In genomic region chr6:152897807-152898399, GRCh38 we compare ENCODE assay signal across 8 cellular contexts.
A peak's percentile ranks its signal among the peaks of the same experiment; 100 is the strongest.
DNase-seq lines count a peak whose midpoint lies in the region; ATAC-seq, FAIRE-seq and TF ChIP-seq lines count a peak whose summit lies in the region.

No MANE protein-coding gene starts in this region.

- peak; percentile 59 for DNase-seq in GM13976 (ENCODE audit: low spot score)
- peak; percentile 39 for DNase-seq in NCI-H1105 treated with DMSO at 0.1 percent for 48 hours (lab: John Stamatoyannopoulos, UW)
- DNase-seq in activated CD4-positive, CD25-positive, alpha-beta regulatory T cell treated with anti-CD3 and anti-CD28 coated beads, Interleukin-2, amount 50 U/mL, for 72 hours = peak; percentile 73
- DNase-seq in cerebellar cortex (ENCODE audit: low spot score) = peak; percentile 59
- peak; percentile 54 to 76 for DNase-seq in left lung
- peak; percentile 20 to 70 (median 25) for DNase-seq in stimulated activated CD4-positive, alpha-beta T cell treated with anti-CD3 and anti-CD28 coated beads, TNF-alpha, amount 100 ng/mL, for 24 hours (ENCODE audit: low read depth in 3 of 3)

- H3K4me3 ChIP-seq in left lung = no peak overlapping the region

- no peaks in the 10 kb centered on the region for H3K36me3 ChIP-seq in left lung

- H3K27me3 ChIP-seq in left lung = no peaks in the 10 kb centered on the region

- no peaks in the 10 kb centered on the region for H3K4me1 ChIP-seq in left lung

- FAIRE-seq in A204.1 (lab: Jason Lieb, UNC) = peak; percentile 47

- ATAC-seq in HG02763 (IDR thresholded peaks at IDR 0.05; ENCODE audit: unreplicated experiment) (peak; percentile 98), left lung (peak; percentile 97)

- intact Hi-C loops in left lung (cut with DNase I) = no loop called here

- TF ChIP-seq CTCF in GM13976 (IDR thresholded peaks at IDR 0.05; ENCODE audit: borderline replicate concordance, control extremely low read depth, extremely low read depth, insufficient read depth, missing control alignments) (peak; percentile 90), left lung (IDR thresholded peaks at IDR 0.05) (peak; percentile 69 to 81)

- H3K9me3 ChIP-seq in left lung = no peaks in the 10 kb centered on the region

- in situ Hi-C loops in GM13976 (cut with MboI; ENCODE audit: low sequenced_read_pairs, unreplicated experiment) = no loop called here

- no peak overlapping the region for H3K27ac ChIP-seq in left lung
